In genomic region chr7:107939472-107940145, GRCh38 we compare ENCODE assay signal across 11 cellular contexts. TPM values are rescaled to one million over a fixed set of nuclear protein-coding genes. Genes with fewer than 3 reads are reported as not detected.
A peak's percentile ranks its signal among the peaks of the same experiment; 100 is the strongest.
DNase-seq lines count a peak whose midpoint lies in the region; ATAC-seq and TF ChIP-seq lines count a peak whose summit lies in the region.
"Had no signal": no experiment of that assay in that cellular context is flagged by ENCODE, and none has a peak within 500 bp of the region (broad histone marks: within the 10 kb centered on the region; RNA-seq: fewer than 3 reads in every experiment).

No MANE protein-coding gene starts in this region.

- H3K27me3 Mint-ChIP-seq in activated T-cell treated with anti-CD3 and anti-CD28 coated beads, Interleukin-2, amount 50 U/mL, for 24 hours: no peaks in the 10 kb centered on the region
- no peaks in the 10 kb centered on the region for H3K27me3 Mint-ChIP-seq in neural crest cell (ENCODE audit: low read depth)
- H3K27me3 Mint-ChIP-seq: naive B cell had no signal

- H3K27ac ChIP-seq in fibroblast of lung (ENCODE audit: insufficient read depth, low read length): peak overlapping the region; percentile 68

- peak overlapping the region; percentile 40 for H3K27ac Mint-ChIP-seq in activated T-cell treated with anti-CD3 and anti-CD28 coated beads, Interleukin-2, amount 50 U/mL, for 24 hours
- peak overlapping the region; percentile 87 for H3K27ac Mint-ChIP-seq in neural crest cell (ENCODE audit: unreplicated experiment)

- H3K4me1 ChIP-seq in fibroblast of lung (ENCODE audit: control insufficient read depth, extremely low read depth, insufficient read depth, low read length): peaks cover 29% of the 10 kb centered on the region

- DNase-seq in activated T-cell treated with anti-CD3 and anti-CD28 coated beads, Interleukin-2, amount 50 U/mL, for 24 hours: no peak
- DNase-seq in activated T-cell treated with anti-CD3 and anti-CD28 coated beads, Interleukin-2, amount 50 U/mL, for 48 hours: no peak
- DNase-seq in fibroblast of lung (ENCODE audit: low read depth in 2 of 2) (peak; percentile 79 to 95), neural crest cell (ENCODE audit: low read depth, low spot score) (no peak), LoVo (ENCODE audit: low spot score) (no peak), NCI-H2196 (lab: John Stamatoyannopoulos, UW; ENCODE audit: unreplicated experiment) (no peak)
- DNase-seq: 8988T; naive B cell; stimulated activated naive CD4-positive, alpha-beta T cell had no signal

- no peaks in the 10 kb centered on the region for H4K20me1 ChIP-seq in fibroblast of lung (ENCODE audit: control insufficient read depth, extremely low read depth, insufficient read depth, low read length)

- peaks cover 32% of the 10 kb centered on the region for H3K36me3 Mint-ChIP-seq in activated T-cell treated with anti-CD3 and anti-CD28 coated beads, Interleukin-2, amount 50 U/mL, for 24 hours (ENCODE audit: low read depth)
- H3K36me3 Mint-ChIP-seq in neural crest cell (ENCODE audit: low read depth): peaks cover 37% of the 10 kb centered on the region

- no peaks in the 10 kb centered on the region for H3K79me2 ChIP-seq in fibroblast of lung (ENCODE audit: control insufficient read depth, insufficient read depth, low read length)

- peaks cover 2% of the 10 kb centered on the region for H3K4me1 Mint-ChIP-seq in activated T-cell treated with anti-CD3 and anti-CD28 coated beads, Interleukin-2, amount 50 U/mL, for 24 hours (ENCODE audit: low read depth)
- H3K4me1 Mint-ChIP-seq in neural crest cell: peaks cover 15% of the 10 kb centered on the region
- H3K4me1 Mint-ChIP-seq: naive B cell had no signal

- ATAC-seq in GM18511 (IDR thresholded peaks at IDR 0.05; ENCODE audit: unreplicated experiment) (no peak), GM21367 (IDR thresholded peaks at IDR 0.05; ENCODE audit: unreplicated experiment) (no peak)

- H3K27me3 ChIP-seq in fibroblast of lung (ENCODE audit: control insufficient read depth, insufficient read depth, low read length): no peaks in the 10 kb centered on the region

- TF ChIP-seq CTCF in fibroblast of lung (conservative IDR thresholded peaks at IDR 0.05 in 1 of 2, IDR thresholded peaks at IDR 0.05 in 1 of 2; ENCODE audit: low read depth in 1 of 2, low read length in 2 of 2): no peak
- TF ChIP-seq CTCF in neural crest cell (conservative IDR thresholded peaks at IDR 0.05): no peak

- no peak overlapping the region for H3K9ac ChIP-seq in fibroblast of lung (ENCODE audit: insufficient read depth, low read length)

- H3K4me2 ChIP-seq in fibroblast of lung (ENCODE audit: extremely low read depth, insufficient read depth, low read length): no peak overlapping the region

- no peak overlapping the region for H3K4me3 ChIP-seq in fibroblast of lung (replicated peaks in 1 of 4; ENCODE audit: control extremely low read depth in 1 of 4, insufficient read depth in 1 of 4, low read depth in 3 of 4, low read length in 4 of 4)

- no peaks in the 10 kb centered on the region for H3K9me3 Mint-ChIP-seq in activated T-cell treated with anti-CD3 and anti-CD28 coated beads, Interleukin-2, amount 50 U/mL, for 24 hours
- no peaks in the 10 kb centered on the region for H3K9me3 Mint-ChIP-seq in neural crest cell
- H3K9me3 Mint-ChIP-seq: naive B cell had no signal

- H3K36me3 ChIP-seq in fibroblast of lung (ENCODE audit: control insufficient read depth, insufficient read depth, low read length): peaks cover 14% of the 10 kb centered on the region

- no peaks in the 10 kb centered on the region for H3K9me3 ChIP-seq in fibroblast of lung (ENCODE audit: control insufficient read depth, insufficient read depth, low read depth, low read length)

- H3K4me3 Mint-ChIP-seq in activated T-cell treated with anti-CD3 and anti-CD28 coated beads, Interleukin-2, amount 50 U/mL, for 24 hours: no peak overlapping the region
- H3K4me3 Mint-ChIP-seq in neural crest cell: no peak overlapping the region
- H3K4me3 Mint-ChIP-seq: naive B cell had no signal

- H2AFZ ChIP-seq in fibroblast of lung (ENCODE audit: low read length): no peak overlapping the region

RNA-seq across cellular contexts. Expression of gene DLD, which starts 48.6 kb away (rescaled TPM):
- total RNA-seq in fibroblast of lung (44.2 and 48.6 TPM in 2 replicates), neural crest cell (77.6 and 82.1 TPM in 2 replicates)
- 160 and 172 TPM in 2 replicates for polyA plus RNA-seq in fibroblast of lung
- polyA plus RNA-seq in fibroblast of lung (2012): 69.9 and 83.5 TPM in 2 replicates
- 15.9 and 30.8 TPM in 2 replicates for polyA minus RNA-seq in fibroblast of lung (ENCODE audit: low replicate concordance)

Comparison
In these comparisons a context has a peak if more than half of its experiments do, and no peak if none do; other contexts are left out.
1. DNase-seq: peak in fibroblast of lung (2 of 2); none in activated T-cell treated with anti-CD3 and anti-CD28 coated beads, Interleukin-2, amount 50 U/mL, for 24 hours (single experiment), activated T-cell treated with anti-CD3 and anti-CD28 coated beads, Interleukin-2, amount 50 U/mL, for 48 hours (0 of 2), neural crest cell (single experiment), LoVo (single experiment) and NCI-H2196 (single experiment).